In genomic region chr6:31058128-31058894, GRCh38 we compare ENCODE assay signal across 8 cellular contexts. TPM values are rescaled to one million over a fixed set of nuclear protein-coding genes. Genes with fewer than 3 reads are reported as not detected.
DNase-seq lines count a peak whose midpoint lies in the region; ATAC-seq and TF ChIP-seq lines count a peak whose summit lies in the region.

No MANE protein-coding gene starts in this region.

- TF ChIP-seq CTCF in BJ (IDR thresholded peaks at IDR 0.05; ENCODE audit: insufficient read depth, low read depth, low read length) (peak; percentile 63), H9 (conservative IDR thresholded peaks at IDR 0.05) (peak; percentile 58), SK-N-SH (IDR thresholded peaks at IDR 0.05) (peak; percentile 53), foreskin fibroblast (IDR thresholded peaks at IDR 0.05; ENCODE audit: low read depth, low read length) (peak; percentile 40), smooth muscle cell (IDR thresholded peaks at IDR 0.05; ENCODE audit: borderline replicate concordance, insufficient read depth, poor library complexity, severe bottlenecking) (peak; percentile 39)

- H3K56ac ChIP-seq in H9 (ENCODE audit: insufficient read length, low read depth, low read length): no peak overlapping the region

- no peak overlapping the region for H3K4me3 Mint-ChIP-seq in H9

- H3K9me3 Mint-ChIP-seq in H9: no peaks in the 10 kb centered on the region

- peak; percentile 44 for TF ChIP-seq RAD21 in SK-N-SH (IDR thresholded peaks at IDR 0.05; ENCODE audit: low read length)

- H3K4me1 ChIP-seq in H9 (ENCODE audit: insufficient read depth, low read length): no peaks in the 10 kb centered on the region
- H3K4me1 ChIP-seq in SK-N-SH (ENCODE audit: control insufficient read depth in 1 of 2, insufficient read depth in 2 of 2, low read depth in 1 of 2, low read length in 1 of 2): peaks cover 0 to 15% of the 10 kb centered on the region in 2 experiments; a peak in 2 of 4 replicates
- peaks cover 20% of the 10 kb centered on the region for H3K4me1 ChIP-seq in smooth muscle cell (ENCODE audit: low read depth)

- H4K8ac ChIP-seq in H9 (replicated peaks; ENCODE audit: insufficient read length, low read depth, low read length): no peak overlapping the region

- H3T11ph ChIP-seq in H9 (ENCODE audit: low read length): no peak overlapping the region

- H3K4me1 Mint-ChIP-seq in H9: peaks cover 19 to 23% of the 10 kb centered on the region in 2 experiments

- H3K36me3 ChIP-seq in BJ (ENCODE audit: control insufficient read depth, insufficient read depth, low read length): no peaks in the 10 kb centered on the region
- H3K36me3 ChIP-seq in SK-N-SH (replicated peaks in 1 of 2; ENCODE audit: control insufficient read depth in 1 of 2, insufficient read depth in 2 of 2, low read length in 1 of 2): no peaks in the 10 kb centered on the region
- H3K36me3 ChIP-seq in smooth muscle cell (ENCODE audit: low read depth): no peaks in the 10 kb centered on the region

- no peaks in the 10 kb centered on the region for H3K36me3 Mint-ChIP-seq in H9 (ENCODE audit: insufficient read depth in 1 of 3, low read depth in 3 of 3)

- H3K4ac ChIP-seq in H9 (ENCODE audit: low read depth, low read length): no peak overlapping the region

- H3K27ac Mint-ChIP-seq in H9: peak overlapping the region in 1 of 3 experiments; percentile 84; a peak in 1 of 7 replicates

- H2BK120ac ChIP-seq in H9 (ENCODE audit: low read depth, low read length, poor library complexity, severe bottlenecking): no peak overlapping the region

- H3K27ac ChIP-seq in H9 (ENCODE audit: insufficient read length, low read depth, low read length): no peak overlapping the region
- H3K27ac ChIP-seq in SK-N-SH (ENCODE audit: low read depth in 2 of 2, low read length in 1 of 2): peak overlapping the region; percentile 56 to 68; a peak in 3 of 4 replicates
- peak overlapping the region; percentile 28 for H3K27ac ChIP-seq in smooth muscle cell (ENCODE audit: low read depth)

- no peak overlapping the region for H2BK15ac ChIP-seq in H9 (ENCODE audit: low read depth, low read length)

- no CpG with 5 or more reads among the region's 10 CpGs for WGBS in H9 (ENCODE audit: extremely low coverage, insufficient read length, low lambda C conversion rate)
- 24% methylated on average over 9 of the region's 10 CpGs for WGBS in SK-N-SH (ENCODE audit: low lambda C conversion rate)
- 42% methylated on average over 10 of the region's 10 CpGs for WGBS in smooth muscle cell (ENCODE audit: low lambda C conversion rate)

- H3K4me2 ChIP-seq in H9 (ENCODE audit: insufficient read depth, insufficient read length, low read length) (no peak overlapping the region), SK-N-SH (peak overlapping the region; percentile 59), smooth muscle cell (no peak overlapping the region)

- H2AFZ ChIP-seq in H9 (ENCODE audit: low read length): no peak overlapping the region
- no peak overlapping the region for H2AFZ ChIP-seq in SK-N-SH (ENCODE audit: low read depth)
- no peak overlapping the region for H2AFZ ChIP-seq in smooth muscle cell (ENCODE audit: low read depth)

- no peaks in the 10 kb centered on the region for H3K23me2 ChIP-seq in H9 (ENCODE audit: insufficient read length, low read depth, low read length, poor library complexity, severe bottlenecking)

- H2BK12ac ChIP-seq in H9 (ENCODE audit: insufficient read length, low read depth, low read length): no peak overlapping the region

- H4K91ac ChIP-seq in H9 (ENCODE audit: insufficient read length, low read depth, low read length): no peak overlapping the region

- TF ChIP-seq EP300 in SK-N-SH (IDR thresholded peaks at IDR 0.05; ENCODE audit: borderline replicate concordance in 1 of 2, low read depth in 1 of 2, low read length in 1 of 2): peak in 1 of 2 experiments; percentile 81; a peak in 2 of 4 replicates

- H3K9me3 ChIP-seq in H9 (ENCODE audit: control insufficient read depth, low read depth, low read length) (no peaks in the 10 kb centered on the region), SK-N-SH (no peaks in the 10 kb centered on the region), smooth muscle cell (replicated peaks; ENCODE audit: low read depth) (no peaks in the 10 kb centered on the region)

- CTCF ChIA-PET in BJ (lab: Yijun Ruan, JAX): interaction anchor here (1.3 to 2.2 kb wide), 4 partner anchors 11 to 29 kb away, joined by 3 to 12 read pairs (median 4); no protein-coding TSS in a partner anchor
- CTCF ChIA-PET in SK-N-SH (lab: Yijun Ruan, JAX): interaction anchor here (0.8 to 1.0 kb wide), 2 partner anchors 21 to 114 kb away, joined by 3 read pairs; no protein-coding TSS in a partner anchor

- H3K9ac ChIP-seq in H9 (ENCODE audit: extremely low read depth, insufficient read length, low read length) (no peak overlapping the region), SK-N-SH (peak overlapping the region; percentile 39; the same call in 1 of the 2 replicates), smooth muscle cell (ENCODE audit: low read depth) (no peak overlapping the region)

- ATAC-seq in GM18520 (IDR thresholded peaks at IDR 0.05; ENCODE audit: unreplicated experiment): no peak

- H3K4me3 ChIP-seq in BJ (ENCODE audit: low read depth, low read length) (no peak overlapping the region), SK-N-SH (ENCODE audit: low read depth in 2 of 2, low read length in 1 of 2) (no peak overlapping the region), foreskin fibroblast (ENCODE audit: low read depth in 1 of 2, low read length in 2 of 2) (no peak overlapping the region), smooth muscle cell (no peak overlapping the region)

- H3K79me1 ChIP-seq in H9 (ENCODE audit: insufficient read depth, low read depth, low read length, poor library complexity, severe bottlenecking): no peaks in the 10 kb centered on the region

- H4K5ac ChIP-seq in H9 (ENCODE audit: insufficient read length, low read depth, low read length): no peak overlapping the region

- H2BK5ac ChIP-seq in H9 (ENCODE audit: insufficient read length, low read length): no peak overlapping the region

- no peak overlapping the region for H3K18ac ChIP-seq in H9 (ENCODE audit: insufficient read length, low read depth, low read length)

- POLR2A ChIA-PET in BJ (lab: Charles Lee): no interaction called here
- POLR2A ChIA-PET in SK-N-SH (lab: Yijun Ruan, JAX): no interaction called here

- no peaks in the 10 kb centered on the region; the same call in 1 of the 2 replicates for H3K27me3 Mint-ChIP-seq in H9 (ENCODE audit: low read depth)

- H2BK20ac ChIP-seq in H9 (ENCODE audit: low read depth, low read length, poor library complexity, severe bottlenecking): no peak overlapping the region

- no peaks in the 10 kb centered on the region for H4K20me1 ChIP-seq in H9 (ENCODE audit: control insufficient read depth, insufficient read depth, insufficient read length)
- H4K20me1 ChIP-seq in SK-N-SH (ENCODE audit: insufficient read depth): no peaks in the 10 kb centered on the region
- H4K20me1 ChIP-seq in smooth muscle cell (ENCODE audit: low read depth): no peaks in the 10 kb centered on the region

- no peaks in the 10 kb centered on the region for H3K9me2 ChIP-seq in SK-N-SH

- H3K27me3 ChIP-seq in BJ (ENCODE audit: control insufficient read depth, insufficient read depth, low read length) (peaks cover 4% of the 10 kb centered on the region), H9 (ENCODE audit: insufficient read depth, low read length) (no peaks in the 10 kb centered on the region), SK-N-SH (ENCODE audit: insufficient read depth) (no peaks in the 10 kb centered on the region), smooth muscle cell (ENCODE audit: low read depth) (peaks cover 9% of the 10 kb centered on the region)

- DNase-seq in BJ (ENCODE audit: low read depth): peak; percentile 66
- DNase-seq in H9: no peak
- DNase-seq in SK-N-SH: peak; percentile 42
- peak; percentile 92 to 95 for DNase-seq in foreskin fibroblast
- no peak for DNase-seq in smooth muscle cell (lab: John Stamatoyannopoulos, UW; ENCODE audit: unreplicated experiment)
- no peak for DNase-seq in activated CD4-positive, alpha-beta T cell treated with anti-CD3 and anti-CD28 coated beads, Interleukin-2, amount 50 U/mL, for 1 hour
- DNase-seq in NCI-H2196 (lab: John Stamatoyannopoulos, UW; ENCODE audit: unreplicated experiment): no peak

- H3F3A ChIP-seq in SK-N-SH (replicated peaks; ENCODE audit: insufficient read depth): peaks cover 10% of the 10 kb centered on the region
- H3F3A ChIP-seq in smooth muscle cell (ENCODE audit: low read depth): no peaks in the 10 kb centered on the region

- H3K23ac ChIP-seq in H9 (ENCODE audit: insufficient read length, low read depth, low read length): no peak overlapping the region

- H2AK5ac ChIP-seq in H9 (ENCODE audit: insufficient read length, low read length): no peak overlapping the region

- no peak overlapping the region for H3K14ac ChIP-seq in H9 (ENCODE audit: insufficient read depth, low read length)

- H3K79me2 ChIP-seq in H9 (ENCODE audit: insufficient read depth, low read length) (no peaks in the 10 kb centered on the region), SK-N-SH (ENCODE audit: insufficient read depth) (no peaks in the 10 kb centered on the region), smooth muscle cell (ENCODE audit: low read depth) (no peaks in the 10 kb centered on the region)

TF ChIP-seq in SK-N-SH, 30 proteins besides CTCF, POLR2A, EP300 and RAD21 (continues in another document):
- TF ChIP-seq FOXJ3 (CRISPR knock-in tag; IDR thresholded peaks at IDR 0.05): no peak

RNA-seq across cellular contexts. Expression of gene MUC22, which starts 48.0 kb away (rescaled TPM):
- polyA plus RNA-seq in BJ (2011; rRNA removed): not detected in 2 replicates
- not detected in 2 replicates for polyA minus RNA-seq in BJ (2011; rRNA and poly(A)+ RNA removed)
- not detected in 2 replicates for total RNA-seq in H9 (2021)
- polyA plus RNA-seq in SK-N-SH (2012; rRNA removed): 0.12 and 0.13 TPM in 2 replicates
- 0.05 and 0.10 TPM in 2 replicates for polyA plus RNA-seq in SK-N-SH (2012; cell fraction: cytosol; rRNA removed)
- 0.04 and 0.06 TPM in 2 replicates for polyA plus RNA-seq in SK-N-SH (2012; cell fraction: nucleus; rRNA removed)
- not detected in 2 replicates for total RNA-seq in smooth muscle cell
- polyA plus RNA-seq in smooth muscle cell: not detected in 2 replicates

RNA-seq across cellular contexts. Expression of gene C6orf15, which starts 54.1 kb away (rescaled TPM):
- not detected in 2 replicates for polyA plus RNA-seq in BJ (2011; rRNA removed)
- not detected in 2 replicates for polyA minus RNA-seq in BJ (2011; rRNA and poly(A)+ RNA removed)
- total RNA-seq in H9 (2021): not detected in 2 replicates
- polyA plus RNA-seq in SK-N-SH (2012; rRNA removed): not detected in 2 replicates
- polyA plus RNA-seq in SK-N-SH (2012; cell fraction: cytosol; rRNA removed): 0.03 TPM in 1 of 2 replicates, not detected in the other
- polyA plus RNA-seq in SK-N-SH (2012; cell fraction: nucleus; rRNA removed): not detected in 2 replicates
- total RNA-seq in smooth muscle cell: 0.63 and 0.94 TPM in 2 replicates
- 0.52 and 1.5 TPM in 2 replicates for polyA plus RNA-seq in smooth muscle cell

RNA-seq across cellular contexts. Expression of gene PSORS1C1, which starts 56.3 kb away (rescaled TPM):
- polyA plus RNA-seq in BJ (2011; rRNA removed): 4.9 and 6.7 TPM in 2 replicates
- polyA minus RNA-seq in BJ (2011; rRNA and poly(A)+ RNA removed): 2.8 and 5.9 TPM in 2 replicates
- total RNA-seq in H9 (2021): 0.48 TPM in 2 replicates
- 3.0 and 3.1 TPM in 2 replicates for polyA plus RNA-seq in SK-N-SH (2012; rRNA removed)
- 0.94 and 2.8 TPM in 2 replicates for polyA plus RNA-seq in SK-N-SH (2012; cell fraction: cytosol; rRNA removed)
- polyA plus RNA-seq in SK-N-SH (2012; cell fraction: nucleus; rRNA removed): 10.7 and 14.9 TPM in 2 replicates
- 2.6 and 6.5 TPM in 2 replicates for total RNA-seq in smooth muscle cell
- 1.6 and 2.1 TPM in 2 replicates for polyA plus RNA-seq in smooth muscle cell

Comparison
In these comparisons a context has a peak if more than half of its experiments do, and no peak if none do; other contexts are left out.
1. DNase-seq: peak in BJ (single experiment), SK-N-SH (single experiment) and foreskin fibroblast (2 of 2); none in H9 (single experiment), smooth muscle cell (single experiment), activated CD4-positive, alpha-beta T cell treated with anti-CD3 and anti-CD28 coated beads, Interleukin-2, amount 50 U/mL, for 1 hour (single experiment) and NCI-H2196 (single experiment).
2. Peak in every context shown above with its lines, with median percentiles within 50 percentile points of each other: CTCF ChIP-seq.